In the genomic region with DNA sequence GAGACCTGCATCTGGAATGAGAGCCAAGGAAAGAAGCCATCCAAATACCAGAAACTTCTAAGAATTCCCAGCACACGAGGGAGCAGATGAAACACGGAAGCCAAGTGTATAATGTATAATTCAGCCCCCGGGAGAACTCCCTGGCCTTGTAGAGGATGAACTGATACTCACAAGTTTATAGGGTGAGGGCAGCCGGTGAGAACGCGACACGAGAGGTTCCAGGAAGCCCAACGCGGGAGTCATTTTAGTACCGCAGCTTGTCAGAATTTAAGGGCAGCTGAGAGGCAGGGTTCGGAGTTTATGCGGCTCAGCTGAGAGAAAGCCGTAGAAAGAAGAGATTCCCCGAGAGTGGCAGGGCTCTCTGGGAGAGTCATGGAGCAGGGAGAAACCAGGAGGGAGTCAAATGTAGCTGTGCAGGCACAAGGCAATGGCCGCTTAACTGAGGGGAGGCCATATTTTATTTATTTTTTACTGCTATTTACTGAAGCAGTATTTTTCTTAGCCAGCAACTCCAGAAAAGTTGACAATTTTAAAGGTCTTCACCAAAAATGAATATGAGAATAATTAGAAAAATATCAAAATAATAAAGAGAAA, we compare ENCODE assay signal across 18 cellular contexts.
"Had no signal": no experiment of that assay in that cellular context is flagged by ENCODE, and none has a peak within 500 bp of the region (broad histone marks: within the 10 kb centered on the region; RNA-seq: fewer than 3 reads in every experiment).

No MANE protein-coding gene starts in this region.

- H3K4me3 ChIP-seq: lower lobe of right lung, psoas muscle, sigmoid colon had no signal

- H3K27ac Mint-ChIP-seq: activated naive CD8-positive, alpha-beta T cell treated with anti-CD3 and anti-CD28 coated beads for 36 hours; naive B cell; stimulated activated naive CD8-positive, alpha-beta T cell treated with anti-CD3 and anti-CD28 coated beads, Interleukin-15, Interleukin-2, amounts not matched to agents 100 ng/mL and 50 ng/mL, for 24 hours had no signal

- H3K9me3 ChIP-seq: lower lobe of right lung, psoas muscle, sigmoid colon, testis had no signal

- H3K4me1 ChIP-seq: lower lobe of right lung, psoas muscle, sigmoid colon, testis had no signal

- H3K4me3 Mint-ChIP-seq: activated naive CD8-positive, alpha-beta T cell treated with anti-CD3 and anti-CD28 coated beads for 36 hours; naive B cell; stimulated activated naive CD8-positive, alpha-beta T cell treated with anti-CD3 and anti-CD28 coated beads, Interleukin-15, Interleukin-2, amounts not matched to agents 100 ng/mL and 50 ng/mL, for 24 hours had no signal

- H3K9me3 Mint-ChIP-seq: activated naive CD8-positive, alpha-beta T cell treated with anti-CD3 and anti-CD28 coated beads for 36 hours; stimulated activated naive CD8-positive, alpha-beta T cell treated with anti-CD3 and anti-CD28 coated beads, Interleukin-15, Interleukin-2, amounts not matched to agents 100 ng/mL and 50 ng/mL, for 24 hours had no signal

- H3K27me3 Mint-ChIP-seq: naive B cell; stimulated activated naive CD8-positive, alpha-beta T cell treated with anti-CD3 and anti-CD28 coated beads, Interleukin-15, Interleukin-2, amounts not matched to agents 100 ng/mL and 50 ng/mL, for 24 hours had no signal

- H3K36me3 Mint-ChIP-seq: activated naive CD8-positive, alpha-beta T cell treated with anti-CD3 and anti-CD28 coated beads for 36 hours; naive B cell had no signal

- H3K4me1 Mint-ChIP-seq: activated naive CD8-positive, alpha-beta T cell treated with anti-CD3 and anti-CD28 coated beads for 36 hours; naive B cell had no signal

- ATAC-seq: activated CD4-positive, CD25-positive, alpha-beta regulatory T cell treated with anti-CD3 and anti-CD28 coated beads, Interleukin-2, amount 50 U/mL, for 24 hours; lower lobe of right lung; psoas muscle had no signal

- H3K27me3 ChIP-seq: sigmoid colon, testis had no signal

- DNase-seq: activated CD4-positive, alpha-beta T cell treated with anti-CD3 and anti-CD28 coated beads, Interleukin-2, amount 50 U/mL, for 48 hours; activated gamma-delta T cell; activated naive CD8-positive, alpha-beta T cell treated with anti-CD3 and anti-CD28 coated beads for 36 hours; activated T-cell treated with anti-CD3 and anti-CD28 coated beads, Interleukin-2, amount 50 U/mL, for 48 hours; anterior cingulate cortex; dermis blood vessel endothelial cell; erythroblast; lower lobe of right lung; midbrain; naive B cell; nucleus accumbens; psoas muscle; sigmoid colon; stimulated activated CD4-positive, alpha-beta T cell treated with anti-CD3 and anti-CD28 coated beads, Interleukin-4, amount 100 ng/mL, for 1 hour; stimulated activated CD8-positive, alpha-beta memory T cell treated with anti-CD3 and anti-CD28 coated beads, Interleukin-4, amount 100 ng/mL, for 48 hours; testis had no signal

- H3K36me3 ChIP-seq: lower lobe of right lung, sigmoid colon had no signal
